ENCODE assay signal across 31 cellular contexts in the genomic region with DNA sequence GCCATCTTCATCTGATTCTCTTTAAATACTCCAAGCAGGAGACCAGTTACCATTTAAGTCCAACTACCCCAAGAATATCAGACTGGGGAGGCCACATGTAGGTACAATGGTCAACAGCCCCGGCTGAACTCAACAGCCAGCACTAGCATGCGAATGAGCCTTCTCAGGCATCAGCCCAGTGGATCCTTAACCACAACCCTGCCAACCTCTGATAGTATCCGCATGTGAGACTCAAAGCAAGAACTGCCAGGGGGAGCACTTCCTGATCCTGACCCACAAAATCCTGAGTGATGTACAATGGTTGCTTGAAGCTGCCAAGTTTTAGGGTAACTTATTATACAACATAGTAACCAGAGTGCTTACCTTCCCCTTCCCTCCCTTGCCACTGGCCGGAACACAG. TPM values are rescaled to one million over a fixed set of nuclear protein-coding genes. Genes with fewer than 3 reads are reported as not detected.
DNase-seq lines count a peak whose midpoint lies in the region; ATAC-seq, FAIRE-seq and TF ChIP-seq lines count a peak whose summit lies in the region.
"Had no signal": no experiment of that assay in that cellular context is flagged by ENCODE, and none has a peak within 500 bp of the region (broad histone marks: within the 10 kb centered on the region; RNA-seq: fewer than 3 reads in every experiment).

No MANE protein-coding gene starts in this region.

- no peak for TF ChIP-seq RAD21 in SK-N-SH (IDR thresholded peaks at IDR 0.05; ENCODE audit: low read length)

- no peaks in the 10 kb centered on the region for H3K79me2 ChIP-seq in SK-N-SH (ENCODE audit: insufficient read depth)

- CTCF ChIA-PET in SK-N-SH (lab: Yijun Ruan, JAX): interaction anchor here (1.1 to 18.2 kb wide), 3 partner anchors 33 to 91 kb away, joined by 3 to 638 read pairs (median 3); a partner anchor contains a TSS
- CTCF ChIA-PET in activated CD4-positive, alpha-beta T cell treated with anti-CD3 and anti-CD28 coated beads, Interleukin-2, amount 10 ng/mL, durations not matched to agents 7 days and 5 days (lab: Charles Lee): interaction anchor here (0.6 kb wide), 1 partner anchor 32 kb away, joined by 3 read pairs; no protein-coding TSS in a partner anchor

- peak; percentile 50 for DNase-seq in natural killer cell treated with Interleukin-12 subunit alpha and Interleukin-12 subunit beta and Interleukin-15 and Interleukin-18, amount 100 ng/mL, for 72 hours (ENCODE audit: low spot score)
- no peak for DNase-seq in natural killer cell
- no peak for DNase-seq in SK-N-SH
- no peak for DNase-seq in epithelial cell of proximal tubule (ENCODE audit: low read depth)
- peak; percentile 6 for DNase-seq in small intestine
- DNase-seq in NCI-H1092 treated with DMSO at 0.1 percent for 48 hours (lab: John Stamatoyannopoulos, UW): no peak
- no peak for DNase-seq in stimulated activated CD4-positive, alpha-beta T cell treated with anti-CD3 and anti-CD28 coated beads, Interleukin-4, amount 100 ng/mL, for 24 hours
- DNase-seq in activated CD4-positive, alpha-beta T cell treated with anti-CD3 and anti-CD28 coated beads, Interleukin-2, amount 10 ng/mL, durations not matched to agents 7 days and 5 days: no peak
- DNase-seq: activated CD4-positive, alpha-beta T cell treated with anti-CD3 and anti-CD28 coated beads, Interleukin-2, amount 50 U/mL, for 48 hours; activated gamma-delta T cell treated with Interleukin-2 at 50 U/mL for 16 hours; activated T-cell treated with anti-CD3 and anti-CD28 coated beads for 4 hours; adrenal gland; C1 segment of cervical spinal cord; erythroblast; Karpas-422; mesendoderm; naive thymus-derived CD8-positive, alpha-beta T cell; NCI-H1436 treated with DMSO at 0.1 percent for 48 hours; NCI-H2171; NCI-H526 treated with DMSO at 0.1 percent for 48 hours; pancreas; SHP77 had no signal

- POLR2A ChIA-PET in SK-N-SH (lab: Yijun Ruan, JAX): no interaction called here
- POLR2A ChIA-PET in activated CD4-positive, alpha-beta T cell treated with anti-CD3 and anti-CD28 coated beads, Interleukin-2, amount 10 ng/mL, durations not matched to agents 7 days and 5 days (lab: Charles Lee): no interaction called here

- no peak overlapping the region for H3K4me3 Mint-ChIP-seq in natural killer cell treated with Interleukin-12 subunit alpha and Interleukin-12 subunit beta and Interleukin-15 and Interleukin-18, amount 100 ng/mL, for 72 hours
- no peak overlapping the region for H3K4me3 Mint-ChIP-seq in natural killer cell
- no peak overlapping the region for H3K4me3 Mint-ChIP-seq in activated CD4-positive, alpha-beta T cell treated with anti-CD3 and anti-CD28 coated beads, Interleukin-2, amount 10 ng/mL, durations not matched to agents 7 days and 5 days
- H3K4me3 Mint-ChIP-seq: naive thymus-derived CD8-positive, alpha-beta T cell; WTC11 had no signal

- TF ChIP-seq CTCF in natural killer cell (IDR thresholded peaks at IDR 0.05) (no peak), SK-N-SH (IDR thresholded peaks at IDR 0.05) (peak; percentile 19; the same call in 1 of the 2 replicates), epithelial cell of proximal tubule (conservative IDR thresholded peaks at IDR 0.05; ENCODE audit: low read depth, low read length) (peak; percentile 24)

- TF ChIP-seq EP300 in SK-N-SH (IDR thresholded peaks at IDR 0.05; ENCODE audit: borderline replicate concordance in 1 of 2, low read depth in 1 of 2, low read length in 1 of 2): no peak

- FAIRE-seq in small intestine (lab: Jason Lieb, UNC): no peak
- FAIRE-seq: A549, G401.6, pancreas had no signal

- H4K20me1 ChIP-seq in SK-N-SH (ENCODE audit: insufficient read depth): no peaks in the 10 kb centered on the region

- H3K9me3 ChIP-seq in SK-N-SH (no peaks in the 10 kb centered on the region), small intestine (ENCODE audit: control insufficient read depth, low read depth) (no peaks in the 10 kb centered on the region)
- H3K9me3 ChIP-seq: A549, adrenal gland, pancreas had no signal

- peaks cover 29 to 38% of the 10 kb centered on the region in 2 donors for H3K27me3 Mint-ChIP-seq in natural killer cell treated with Interleukin-12 subunit alpha and Interleukin-12 subunit beta and Interleukin-15 and Interleukin-18, amount 100 ng/mL, for 72 hours
- H3K27me3 Mint-ChIP-seq in natural killer cell (ENCODE audit: low read depth in 2 of 2): peaks cover 24 to 34% of the 10 kb centered on the region in 2 donors
- peaks cover 36% of the 10 kb centered on the region for H3K27me3 Mint-ChIP-seq in activated CD4-positive, alpha-beta T cell treated with anti-CD3 and anti-CD28 coated beads, Interleukin-2, amount 10 ng/mL, durations not matched to agents 7 days and 5 days

- H3K9ac ChIP-seq in SK-N-SH: no peak overlapping the region

- peaks cover 0 to 2% of the 10 kb centered on the region in 2 donors for H3K4me1 Mint-ChIP-seq in natural killer cell treated with Interleukin-12 subunit alpha and Interleukin-12 subunit beta and Interleukin-15 and Interleukin-18, amount 100 ng/mL, for 72 hours (ENCODE audit: low read depth in 2 of 2)
- H3K4me1 Mint-ChIP-seq in natural killer cell: peaks cover 5 to 9% of the 10 kb centered on the region in 2 donors
- H3K4me1 Mint-ChIP-seq in activated CD4-positive, alpha-beta T cell treated with anti-CD3 and anti-CD28 coated beads, Interleukin-2, amount 10 ng/mL, durations not matched to agents 7 days and 5 days: peaks cover 7% of the 10 kb centered on the region

- H3K36me3 Mint-ChIP-seq in natural killer cell treated with Interleukin-12 subunit alpha and Interleukin-12 subunit beta and Interleukin-15 and Interleukin-18, amount 100 ng/mL, for 72 hours: no peaks in the 10 kb centered on the region
- H3K36me3 Mint-ChIP-seq in natural killer cell: no peaks in the 10 kb centered on the region
- H3K36me3 Mint-ChIP-seq in activated CD4-positive, alpha-beta T cell treated with anti-CD3 and anti-CD28 coated beads, Interleukin-2, amount 10 ng/mL, durations not matched to agents 7 days and 5 days (ENCODE audit: low read depth): no peaks in the 10 kb centered on the region
- H3K36me3 Mint-ChIP-seq: naive thymus-derived CD8-positive, alpha-beta T cell; WTC11 had no signal

- H3K27me3 ChIP-seq in SK-N-SH (ENCODE audit: insufficient read depth): no peaks in the 10 kb centered on the region
- peaks cover 9 to 25% of the 10 kb centered on the region in 2 donors for H3K27me3 ChIP-seq in small intestine (ENCODE audit: control insufficient read depth in 2 of 2, insufficient read depth in 2 of 2, low read length in 2 of 2)

- no peaks in the 10 kb centered on the region for H3K9me2 ChIP-seq in SK-N-SH

- no peak for ATAC-seq in natural killer cell treated with Interleukin-12 subunit alpha and Interleukin-12 subunit beta and Interleukin-15 and Interleukin-18, amount 100 ng/mL, for 72 hours
- no peak for ATAC-seq in natural killer cell
- ATAC-seq: naive thymus-derived CD8-positive, alpha-beta T cell; pancreas; sciatic nerve; WTC11 had no signal

- H3K27ac ChIP-seq in SK-N-SH (ENCODE audit: low read depth in 2 of 2, low read length in 1 of 2): no peak overlapping the region
- no peak overlapping the region for H3K27ac ChIP-seq in small intestine (ENCODE audit: low read depth in 1 of 2, low read length in 1 of 2)
- H3K27ac ChIP-seq: A549, adrenal gland, pancreas had no signal

- H3K4me2 ChIP-seq in SK-N-SH: no peak overlapping the region
- H3K4me2 ChIP-seq: A549 had no signal

- H3K4me3 ChIP-seq in SK-N-SH (ENCODE audit: low read depth in 2 of 2, low read length in 1 of 2): no peak overlapping the region
- H3K4me3 ChIP-seq in epithelial cell of proximal tubule (ENCODE audit: low read depth, low read length): no peak overlapping the region
- H3K4me3 ChIP-seq in small intestine (ENCODE audit: low read depth in 1 of 2, low read length in 2 of 2): no peak overlapping the region
- H3K4me3 ChIP-seq: A549, adrenal gland, pancreas had no signal

- no peak overlapping the region for H3K27ac Mint-ChIP-seq in natural killer cell treated with Interleukin-12 subunit alpha and Interleukin-12 subunit beta and Interleukin-15 and Interleukin-18, amount 100 ng/mL, for 72 hours
- no peak overlapping the region for H3K27ac Mint-ChIP-seq in natural killer cell
- H3K27ac Mint-ChIP-seq in activated CD4-positive, alpha-beta T cell treated with anti-CD3 and anti-CD28 coated beads, Interleukin-2, amount 10 ng/mL, durations not matched to agents 7 days and 5 days: no peak overlapping the region
- H3K27ac Mint-ChIP-seq: naive thymus-derived CD8-positive, alpha-beta T cell; WTC11 had no signal

- intact Hi-C loops in natural killer cell (cut with micrococcal nuclease): no loop called here

- H3K36me3 ChIP-seq in SK-N-SH (replicated peaks in 1 of 2; ENCODE audit: control insufficient read depth in 1 of 2, insufficient read depth in 2 of 2, low read length in 1 of 2) (no peaks in the 10 kb centered on the region), small intestine (ENCODE audit: control insufficient read depth in 2 of 2, insufficient read depth in 2 of 2, low read length in 2 of 2) (no peaks in the 10 kb centered on the region)
- H3K36me3 ChIP-seq: adrenal gland, pancreas had no signal

- no peaks in the 10 kb centered on the region for H3K9me3 Mint-ChIP-seq in natural killer cell treated with Interleukin-12 subunit alpha and Interleukin-12 subunit beta and Interleukin-15 and Interleukin-18, amount 100 ng/mL, for 72 hours
- H3K9me3 Mint-ChIP-seq in natural killer cell: no peaks in the 10 kb centered on the region
- no peaks in the 10 kb centered on the region for H3K9me3 Mint-ChIP-seq in activated CD4-positive, alpha-beta T cell treated with anti-CD3 and anti-CD28 coated beads, Interleukin-2, amount 10 ng/mL, durations not matched to agents 7 days and 5 days
- H3K9me3 Mint-ChIP-seq: naive thymus-derived CD8-positive, alpha-beta T cell; WTC11 had no signal

- no peaks in the 10 kb centered on the region for H3F3A ChIP-seq in SK-N-SH (replicated peaks; ENCODE audit: insufficient read depth)

- H3K4me1 ChIP-seq in SK-N-SH (ENCODE audit: control insufficient read depth in 1 of 2, insufficient read depth in 2 of 2, low read depth in 1 of 2, low read length in 1 of 2) (peaks cover 0 to 2% of the 10 kb centered on the region in 2 experiments; a peak in 1 of 4 replicates), small intestine (ENCODE audit: control insufficient read depth in 2 of 2, insufficient read depth in 1 of 2, low read depth in 1 of 2, low read length in 1 of 2) (no peaks in the 10 kb centered on the region)
- H3K4me1 ChIP-seq: adrenal gland, pancreas had no signal

- 96% methylated on average over 4 of the region's 4 CpGs for WGBS in SK-N-SH (ENCODE audit: low lambda C conversion rate)
- 52 to 62% (median 62%) methylated on average over 4 of the region's 4 CpGs for WGBS in small intestine, 3 donors

- H2AFZ ChIP-seq in SK-N-SH (ENCODE audit: low read depth): no peak overlapping the region

RNA-seq across cellular contexts. Expression of a gene that starts 4.0 kb away (rescaled TPM):
- total RNA-seq in natural killer cell treated with Interleukin-12 subunit alpha and Interleukin-12 subunit beta and Interleukin-15 and Interleukin-18, amount 100 ng/mL, for 72 hours: not detected
- not detected for total RNA-seq in natural killer cell
- 0.10 and 0.21 TPM in 2 replicates for polyA plus RNA-seq in SK-N-SH (2012; rRNA removed)
- polyA plus RNA-seq in SK-N-SH (2012; cell fraction: cytosol; rRNA removed): 0.08 and 0.14 TPM in 2 replicates
- polyA plus RNA-seq in SK-N-SH (2012; cell fraction: nucleus; rRNA removed): 0.33 and 0.36 TPM in 2 replicates
- not detected in 2 replicates for total RNA-seq in epithelial cell of proximal tubule
- 10 to 100 TPM in 1 of 3 donors, 1 to 10 TPM in 1, not detected in 1; 1.8 to 10.5 TPM for polyA plus RNA-seq in small intestine
- total RNA-seq in activated CD4-positive, alpha-beta T cell treated with anti-CD3 and anti-CD28 coated beads, Interleukin-2, amount 10 ng/mL, durations not matched to agents 7 days and 5 days: not detected
- total RNA-seq: cardiac septum; dermis microvascular lymphatic vessel endothelial cell; naive thymus-derived CD8-positive, alpha-beta T cell; OCI-LY7; sciatic nerve; T-helper 1 cell treated with Interleukin-12 subunit alpha and Interleukin-12 subunit beta and Interleukin-4 antibody, amounts not matched to agents 30 ng/mL and 1 ng/mL, for 36 hours; temporal lobe had no signal
- polyA plus RNA-seq: A549; adrenal gland; naive thymus-derived CD8-positive, alpha-beta T cell had no signal

RNA-seq across cellular contexts. Expression of a gene that starts 7.5 kb away (rescaled TPM):
- total RNA-seq in natural killer cell treated with Interleukin-12 subunit alpha and Interleukin-12 subunit beta and Interleukin-15 and Interleukin-18, amount 100 ng/mL, for 72 hours: not detected
- not detected for total RNA-seq in natural killer cell
- polyA plus RNA-seq in SK-N-SH (2012; rRNA removed): not detected in 2 replicates
- not detected in 2 replicates for polyA plus RNA-seq in SK-N-SH (2012; cell fraction: cytosol; rRNA removed)
- not detected in 2 replicates for polyA plus RNA-seq in SK-N-SH (2012; cell fraction: nucleus; rRNA removed)
- total RNA-seq in epithelial cell of proximal tubule: not detected in 2 replicates
- polyA plus RNA-seq in small intestine: not detected
- total RNA-seq in activated CD4-positive, alpha-beta T cell treated with anti-CD3 and anti-CD28 coated beads, Interleukin-2, amount 10 ng/mL, durations not matched to agents 7 days and 5 days: not detected
- total RNA-seq: adrenal gland; cardiac septum; dermis microvascular lymphatic vessel endothelial cell; naive thymus-derived CD8-positive, alpha-beta T cell; OCI-LY7; sciatic nerve; T-helper 1 cell treated with Interleukin-12 subunit alpha and Interleukin-12 subunit beta and Interleukin-4 antibody, amounts not matched to agents 30 ng/mL and 1 ng/mL, for 36 hours; temporal lobe; WTC11 had no signal
- polyA plus RNA-seq: A549; adrenal gland; naive thymus-derived CD8-positive, alpha-beta T cell had no signal

RNA-seq across cellular contexts. Expression of a gene that starts 42.4 kb away (rescaled TPM):
- under 1 TPM; 0.47 to 0.64 TPM for total RNA-seq in natural killer cell treated with Interleukin-12 subunit alpha and Interleukin-12 subunit beta and Interleukin-15 and Interleukin-18, amount 100 ng/mL, for 72 hours
- total RNA-seq in natural killer cell (1 to 10 TPM in 1 of 3 donors, under 1 TPM in 2; 0.75 to 2.0 (median 0.85) TPM), epithelial cell of proximal tubule (2.5 and 14.1 TPM in 2 replicates)
- polyA plus RNA-seq in SK-N-SH (2012; rRNA removed) (8.1 and 8.3 TPM in 2 replicates), small intestine (1 to 10 TPM in 1 of 3 donors, under 1 TPM in 1, not detected in 1; 0.27 to 1.8 TPM)
- 3.6 and 5.5 TPM in 2 replicates for polyA plus RNA-seq in SK-N-SH (2012; cell fraction: cytosol; rRNA removed)
- 10.2 and 13.4 TPM in 2 replicates for polyA plus RNA-seq in SK-N-SH (2012; cell fraction: nucleus; rRNA removed)
- total RNA-seq in activated CD4-positive, alpha-beta T cell treated with anti-CD3 and anti-CD28 coated beads, Interleukin-2, amount 10 ng/mL, durations not matched to agents 7 days and 5 days: under 1 TPM; 0.60 to 0.69 TPM

RNA-seq across cellular contexts. Expression of a gene that starts 54.6 kb away (rescaled TPM):
- total RNA-seq in natural killer cell treated with Interleukin-12 subunit alpha and Interleukin-12 subunit beta and Interleukin-15 and Interleukin-18, amount 100 ng/mL, for 72 hours: 1 to 10 TPM in 1 of 2 donors, under 1 TPM in 1; 0.70 to 1.9 TPM
- total RNA-seq in natural killer cell (1 to 10 TPM in 2 of 3 donors, under 1 TPM in 1; 0.92 to 1.7 (median 1.1) TPM), epithelial cell of proximal tubule (14.1 and 21.0 TPM in 2 replicates)
- polyA plus RNA-seq in SK-N-SH (2012; rRNA removed) (1.6 and 1.7 TPM in 2 replicates), small intestine (10 to 100 TPM; 16.8 to 58.6 (median 54.9) TPM)
- polyA plus RNA-seq in SK-N-SH (2012; cell fraction: cytosol; rRNA removed): 0.84 and 1.00 TPM in 2 replicates
- 0.87 and 0.92 TPM in 2 replicates for polyA plus RNA-seq in SK-N-SH (2012; cell fraction: nucleus; rRNA removed)
- total RNA-seq in activated CD4-positive, alpha-beta T cell treated with anti-CD3 and anti-CD28 coated beads, Interleukin-2, amount 10 ng/mL, durations not matched to agents 7 days and 5 days: under 1 TPM; 0.75 to 0.79 TPM

Comparison
In these comparisons a context has a peak if more than half of its experiments do, and no peak if none do; other contexts are left out.
1. DNase-seq: peak in natural killer cell treated with Interleukin-12 subunit alpha and Interleukin-12 subunit beta and Interleukin-15 and Interleukin-18, amount 100 ng/mL, for 72 hours (single experiment) and small intestine (single experiment); none in natural killer cell (single experiment), SK-N-SH (single experiment), epithelial cell of proximal tubule (single experiment), NCI-H1092 treated with DMSO at 0.1 percent for 48 hours (single experiment), stimulated activated CD4-positive, alpha-beta T cell treated with anti-CD3 and anti-CD28 coated beads, Interleukin-4, amount 100 ng/mL, for 24 hours (single experiment) and activated CD4-positive, alpha-beta T cell treated with anti-CD3 and anti-CD28 coated beads, Interleukin-2, amount 10 ng/mL, durations not matched to agents 7 days and 5 days (single experiment).